10 cellular contexts compared by ENCODE assay signal in the genomic region with DNA sequence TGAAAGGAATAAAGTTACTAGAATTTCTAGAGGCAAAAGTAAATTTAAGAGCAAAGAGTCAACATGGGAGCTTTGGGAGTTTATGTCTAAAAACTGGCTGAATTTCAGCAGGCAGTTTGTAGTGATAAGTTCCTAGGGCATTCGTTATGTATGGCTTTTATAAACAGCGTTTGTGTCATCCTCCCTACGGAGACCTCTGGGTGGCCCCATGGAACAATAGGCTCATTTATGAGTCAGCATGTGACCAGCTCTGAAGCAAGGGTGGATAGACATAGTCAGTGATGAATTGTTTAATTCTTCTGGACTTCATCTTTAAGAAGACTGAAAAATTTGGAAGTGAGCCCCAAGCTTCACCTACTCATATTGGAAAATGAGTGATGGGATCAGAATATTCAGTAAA. TPM values are rescaled to one million over a fixed set of nuclear protein-coding genes. Genes with fewer than 3 reads are reported as not detected.
DNase-seq lines count a peak whose midpoint lies in the region; TF ChIP-seq lines count a peak whose summit lies in the region.
"Had no signal": no experiment of that assay in that cellular context is flagged by ENCODE, and none has a peak within 500 bp of the region (broad histone marks: within the 10 kb centered on the region; RNA-seq: fewer than 3 reads in every experiment).

No MANE protein-coding gene starts in this region.

- no peak overlapping the region for H2BK120ac ChIP-seq in mesenchymal stem cell (ENCODE audit: low read depth, low read length)

- H2BK15ac ChIP-seq in mesenchymal stem cell (ENCODE audit: low read depth, poor library complexity, severe bottlenecking): no peak overlapping the region

- no peak for TF ChIP-seq EP300 in esophagus muscularis mucosa (IDR thresholded peaks at IDR 0.05)

- no peak overlapping the region for H4K8ac ChIP-seq in mesenchymal stem cell (ENCODE audit: low read length)

- H2AFZ ChIP-seq in mesenchymal stem cell (ENCODE audit: low read depth, low read length): no peak overlapping the region

- H2BK5ac ChIP-seq in mesenchymal stem cell (ENCODE audit: low read depth, low read length, poor library complexity, severe bottlenecking): no peak overlapping the region

- H3K9ac ChIP-seq in mesenchymal stem cell (ENCODE audit: low read length): no peak overlapping the region

- H3K27me3 ChIP-seq in mesenchymal stem cell (ENCODE audit: control insufficient read depth in 1 of 2, insufficient read depth in 1 of 2, low read length in 2 of 2) (no peaks in the 10 kb centered on the region), esophagus muscularis mucosa (no peaks in the 10 kb centered on the region)

- H3K18ac ChIP-seq in mesenchymal stem cell (ENCODE audit: low read depth in 1 of 2, low read length in 2 of 2): no peak overlapping the region

- H2BK12ac ChIP-seq in mesenchymal stem cell (ENCODE audit: low read length in 2 of 2): no peak overlapping the region

- no peaks in the 10 kb centered on the region for H3K79me1 ChIP-seq in mesenchymal stem cell (replicated peaks; ENCODE audit: low read length, poor library complexity, severe bottlenecking)

- H3K36me3 ChIP-seq in mesenchymal stem cell (ENCODE audit: control insufficient read depth in 1 of 2, insufficient read depth in 2 of 2, low read depth in 1 of 2, low read length in 2 of 2) (no peaks in the 10 kb centered on the region), esophagus muscularis mucosa (no peaks in the 10 kb centered on the region)

- intact Hi-C loops in esophagus muscularis mucosa (cut with DNase I): no loop called here

- no peak overlapping the region for H3K4me2 ChIP-seq in mesenchymal stem cell (ENCODE audit: low read length, poor library complexity, severe bottlenecking)

- DNase-seq in Daoy (ENCODE audit: low read depth): peak; percentile 71
- DNase-seq in LHCN-M2 (ENCODE audit: low read depth): peak; percentile 51
- DNase-seq in brain pericyte (ENCODE audit: low read depth, low spot score): peak; percentile 17
- DNase-seq in mesenchymal stem cell: peak; percentile 63
- no peak for DNase-seq in G401 (ENCODE audit: low spot score)
- DNase-seq in NOMO-1 treated with DMSO at 0.1 percent for 48 hours (lab: John Stamatoyannopoulos, UW; ENCODE audit: unreplicated experiment): no peak
- DNase-seq in DMS114 treated with DMSO at 0.1 percent for 48 hours (lab: John Stamatoyannopoulos, UW; ENCODE audit: unreplicated experiment): no peak
- DNase-seq in esophagus muscularis mucosa (ENCODE audit: extremely low spot score): no peak
- DNase-seq: GDM1 had no signal

- H3K9me3 ChIP-seq in mesenchymal stem cell (ENCODE audit: control insufficient read depth, low read length) (no peaks in the 10 kb centered on the region), esophagus muscularis mucosa (no peaks in the 10 kb centered on the region)

- TF ChIP-seq POLR2A in esophagus muscularis mucosa (IDR thresholded peaks at IDR 0.05; ENCODE audit: low read depth): no peak

- no peak overlapping the region for H2AK5ac ChIP-seq in mesenchymal stem cell (ENCODE audit: low read length, severe bottlenecking)

- in situ Hi-C loops in G401 (cut with HindIII; ENCODE audit: low sequenced_read_pairs): no loop called here

- no peak overlapping the region for H3K4ac ChIP-seq in mesenchymal stem cell (ENCODE audit: low read depth in 1 of 2, low read length in 2 of 2)

- H3K23ac ChIP-seq in mesenchymal stem cell (ENCODE audit: low read length in 2 of 2): no peak overlapping the region

- H3K27ac ChIP-seq in mesenchymal stem cell (ENCODE audit: low read length, poor library complexity, severe bottlenecking) (no peak overlapping the region), esophagus muscularis mucosa (replicated peaks in 1 of 4) (no peak overlapping the region)

- H3K4me1 ChIP-seq in mesenchymal stem cell (ENCODE audit: control insufficient read depth, insufficient read depth, low read depth, low read length) (no peaks in the 10 kb centered on the region), esophagus muscularis mucosa (peaks cover 0 to under 1% (median 0%) of the 10 kb centered on the region in 4 donors)

- H3K4me3 ChIP-seq in mesenchymal stem cell (ENCODE audit: insufficient read depth in 1 of 2, low read depth in 1 of 2, low read length in 2 of 2) (no peak overlapping the region), esophagus muscularis mucosa (no peak overlapping the region)
- H3K4me3 ChIP-seq: lung had no signal

- TF ChIP-seq CTCF in esophagus muscularis mucosa (IDR thresholded peaks at IDR 0.05): no peak

- no peak overlapping the region for H3K14ac ChIP-seq in mesenchymal stem cell (ENCODE audit: low read length in 2 of 2)

- H4K91ac ChIP-seq in mesenchymal stem cell (ENCODE audit: low read length): no peak overlapping the region

- WGBS in mesenchymal stem cell: 13% methylated on average over 3 of the region's 3 CpGs
- WGBS in esophagus muscularis mucosa: 12% methylated on average over 3 of the region's 3 CpGs

RNA-seq across cellular contexts. Expression of gene SVIP, which starts 37.1 kb away (rescaled TPM):
- total RNA-seq in Daoy (2014; rRNA removed; shearing (Covaris generic)): 18.1 and 21.6 TPM in 2 replicates
- 10.2 and 10.6 TPM in 2 replicates for total RNA-seq in LHCN-M2 (2014; rRNA removed)
- polyA plus RNA-seq in LHCN-M2 (2012): 14.4 TPM
- 12.4 TPM for polyA plus RNA-seq in mesenchymal stem cell (2013, experiment 1 of 2)
- polyA plus RNA-seq in mesenchymal stem cell (2013, experiment 2 of 2): 13.9 TPM
- total RNA-seq in G401 (2014; rRNA removed; shearing (Covaris generic)): 1.4 and 4.0 TPM in 2 replicates
- 10 to 100 TPM in 3 of 4 donors, 1 to 10 TPM in 1; 7.9 to 17.0 (median 12.8) TPM for total RNA-seq in esophagus muscularis mucosa

Comparison
In these comparisons a context has a peak if more than half of its experiments do, and no peak if none do; other contexts are left out.
1. DNase-seq: peak in Daoy (single experiment), LHCN-M2 (single experiment), brain pericyte (single experiment) and mesenchymal stem cell (single experiment); none in G401 (single experiment), NOMO-1 treated with DMSO at 0.1 percent for 48 hours (single experiment), DMS114 treated with DMSO at 0.1 percent for 48 hours (single experiment) and esophagus muscularis mucosa (single experiment).